Comparison of ENCODE assay signal across 1 cellular context in genomic region chr4:112361181-112361791, GRCh38.
TF ChIP-seq lines count a peak whose summit lies in the region.

No MANE protein-coding gene starts in this region.

TF ChIP-seq in HCT116, 20 proteins besides CTCF, POLR2A, EP300 and RAD21 (continued from another document):
- TF ChIP-seq ZBTB33 (IDR thresholded peaks at IDR 0.05; ENCODE audit: extremely low read depth, insufficient replicate concordance, low read length): no peak
- no peak for TF ChIP-seq SP1 (IDR thresholded peaks at IDR 0.05; ENCODE audit: low read depth)
- TF ChIP-seq POLR2AphosphoS5 (IDR thresholded peaks at IDR 0.05; ENCODE audit: low read depth, low read length): no peak
